In the genomic region with DNA sequence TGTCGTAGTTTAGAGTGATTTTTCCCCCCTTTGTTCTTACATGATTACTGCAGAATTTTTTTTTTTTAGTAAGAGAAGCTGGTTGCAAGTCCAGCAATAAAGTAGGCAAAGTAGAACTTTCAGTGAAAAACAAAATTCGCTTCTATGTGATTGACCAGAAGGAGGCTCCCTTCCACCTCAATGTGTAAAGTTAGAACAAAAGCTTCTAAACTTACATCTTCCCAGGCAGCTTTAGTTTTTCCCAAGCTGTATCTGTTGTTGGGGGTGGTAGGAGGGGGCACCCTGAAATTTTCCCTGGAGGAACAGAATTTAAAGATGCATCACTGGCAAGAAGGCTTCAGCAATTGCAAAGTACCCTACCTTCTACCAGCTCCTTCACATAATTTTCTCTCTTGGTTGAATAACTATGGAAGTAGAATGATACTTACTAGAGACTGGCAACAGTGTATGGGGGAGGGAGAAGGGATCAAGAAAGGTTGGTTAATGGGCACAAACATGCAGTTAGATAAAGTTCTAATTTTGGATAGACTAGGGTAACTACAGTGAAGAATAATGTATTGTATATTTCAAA, we compare ENCODE assay signal across 10 cellular contexts.
A peak's percentile ranks its signal among the peaks of the same experiment; 100 is the strongest.
DNase-seq lines count a peak whose midpoint lies in the region; ATAC-seq, FAIRE-seq and TF ChIP-seq lines count a peak whose summit lies in the region.
"Had no signal": no experiment of that assay in that cellular context is flagged by ENCODE, and none has a peak within 500 bp of the region (broad histone marks: within the 10 kb centered on the region; RNA-seq: fewer than 3 reads in every experiment).

No MANE protein-coding gene starts in this region.

- intact Hi-C loops in HCT116 (cut with micrococcal nuclease): loop anchor here (1.0 kb wide), 1 partner anchor 533 kb away; no protein-coding TSS in a partner anchor
- intact Hi-C loops in HepG2 (cut with micrococcal nuclease; ENCODE audit: unreplicated experiment): loop anchor here (1.0 kb wide), 1 partner anchor 533 kb away; no protein-coding TSS in a partner anchor
- intact Hi-C loops in naive thymus-derived CD4-positive, alpha-beta T cell (cut with micrococcal nuclease): no loop called here

- 0% methylated on average over 2 of the region's 2 CpGs for WGBS in HepG2 (ENCODE audit: low lambda C conversion rate)

- CTCF ChIA-PET in HCT116 (lab: Charles Lee) (interaction anchor here (0.8 to 2.6 kb wide), 7 partner anchors 9 to 772 kb away, joined by 3 to 33 read pairs (median 6); no protein-coding TSS in a partner anchor), HepG2 (lab: Yijun Ruan, JAX; ENCODE audit: low intra/inter-chr PET ratio, low total read pairs) (interaction anchor here (1.2 kb wide), 1 partner anchor 532 kb away, joined by 4 read pairs; no protein-coding TSS in a partner anchor)
- CTCF ChIA-PET in naive thymus-derived CD4-positive, alpha-beta T cell (lab: Charles Lee): no interaction called here

- H3K4me2 ChIP-seq in HCT116 (ENCODE audit: low read length): no peak overlapping the region
- H3K4me2 ChIP-seq in HepG2 (ENCODE audit: low read depth, low read length): no peak overlapping the region

- H3K9ac ChIP-seq in HCT116 (ENCODE audit: low read length) (no peak overlapping the region), HepG2 (ENCODE audit: insufficient read depth, low read depth, low read length) (no peak overlapping the region)

- POLR2A ChIA-PET in HCT116 (lab: Charles Lee) (no interaction called here), HepG2 (lab: Yijun Ruan, JAX) (no interaction called here)
- POLR2A ChIA-PET in naive thymus-derived CD4-positive, alpha-beta T cell (lab: Charles Lee): no interaction called here

- H4K20me1 ChIP-seq in HCT116 (ENCODE audit: insufficient read depth): no peaks in the 10 kb centered on the region
- no peaks in the 10 kb centered on the region for H4K20me1 ChIP-seq in HepG2 (ENCODE audit: insufficient read depth, low read length)

- H3K79me2 ChIP-seq in HCT116 (ENCODE audit: insufficient read depth, low read length) (no peaks in the 10 kb centered on the region), HepG2 (ENCODE audit: insufficient read depth, low read length) (no peaks in the 10 kb centered on the region)

- no peak overlapping the region for H3K27ac ChIP-seq in HCT116 (ENCODE audit: low read depth, low read length)
- no peak overlapping the region for H3K27ac ChIP-seq in HepG2 (ENCODE audit: extremely low read length, insufficient read depth, low read length)
- no peak overlapping the region for H3K27ac ChIP-seq in naive thymus-derived CD4-positive, alpha-beta T cell (ENCODE audit: low read depth, low read length)

- TF ChIP-seq POLR2A in HCT116 (IDR thresholded peaks at IDR 0.05; ENCODE audit: borderline replicate concordance, extremely low read depth, insufficient read depth, insufficient read length) (no peak), HepG2 (IDR thresholded peaks at IDR 0.05; ENCODE audit: insufficient read depth in 1 of 2, low read depth in 2 of 2, low read length in 2 of 2) (no peak)

- H3K4me3 ChIP-seq in AG09309 (ENCODE audit: control insufficient read depth, low read depth, low read length) (no peak overlapping the region), HCT116 (replicated peaks in 1 of 2; ENCODE audit: low read depth in 1 of 2, low read length in 2 of 2) (no peak overlapping the region), astrocyte of the spinal cord (ENCODE audit: low read depth, low read length) (no peak overlapping the region), HepG2 (replicated peaks in 1 of 3; ENCODE audit: insufficient read depth in 1 of 3, low read depth in 2 of 3, low read length in 3 of 3) (no peak overlapping the region)
- no peak overlapping the region for H3K4me3 ChIP-seq in naive thymus-derived CD4-positive, alpha-beta T cell (ENCODE audit: low read length)

- no peaks in the 10 kb centered on the region for H3K27me3 Mint-ChIP-seq in naive thymus-derived CD4-positive, alpha-beta T cell

- no peak for FAIRE-seq in HepG2 (lab: Jason Lieb, UNC)
- FAIRE-seq: TTC549 had no signal

- RAD21 ChIA-PET in HCT116 (lab: Charles Lee; ENCODE audit: low non-redundant PET in 1 of 2, low total read pairs in 2 of 2, uncharacterized antibody in 2 of 2, unreplicated experiment in 2 of 2): interaction anchor here in 1 of 2 experiments (1.0 kb wide), 1 partner anchor 533 kb away, joined by 4 read pairs; no protein-coding TSS in a partner anchor

- no peak for DNase-seq in AG09309 (ENCODE audit: low read depth)
- peak; percentile 22 for DNase-seq in HCT116 (ENCODE audit: low read depth, low spot score)
- DNase-seq in astrocyte of the spinal cord (ENCODE audit: low read depth, low spot score): peak; percentile 68
- peak; percentile 5 for DNase-seq in HepG2 (ENCODE audit: low spot score)
- no peak for DNase-seq in activated naive CD4-positive, alpha-beta T cell (lab: John Stamatoyannopoulos, UW)
- no peak for DNase-seq in naive thymus-derived CD4-positive, alpha-beta T cell
- DNase-seq: left cardiac atrium had no signal

- peak; percentile 32; the same call in 1 of the 2 replicates for ATAC-seq in HCT116
- ATAC-seq in HepG2: no peak
- no peak for ATAC-seq in naive thymus-derived CD4-positive, alpha-beta T cell
- ATAC-seq in GM19395 (IDR thresholded peaks at IDR 0.05; ENCODE audit: unreplicated experiment): no peak
- ATAC-seq in GM19452 (IDR thresholded peaks at IDR 0.05; ENCODE audit: unreplicated experiment): no peak

- H3K9me3 Mint-ChIP-seq in naive thymus-derived CD4-positive, alpha-beta T cell: peaks cover 0 to 7% (median 0%) of the 10 kb centered on the region in 11 donors

- BruUV-seq in HCT116 (replicated peaks; lab: Mats Ljungman, UMichigan): no TSS peak
- no TSS peak for BruUV-seq in HepG2 (replicated peaks; lab: Mats Ljungman, UMichigan)

- peak overlapping the region in 1 of 9 donors; percentile 43 for H3K27ac Mint-ChIP-seq in naive thymus-derived CD4-positive, alpha-beta T cell

- TF ChIP-seq RAD21 in HCT116 (IDR thresholded peaks at IDR 0.05; ENCODE audit: low read depth) (peak; percentile 65), HepG2 (CRISPR knock-in tag; IDR thresholded peaks at IDR 0.05) (no peak)

- TF ChIP-seq CTCF in AG09309 (IDR thresholded peaks at IDR 0.05; ENCODE audit: control insufficient read depth, insufficient read depth, low read depth, low read length, missing control alignments) (peak; percentile 59), HCT116 (IDR thresholded peaks at IDR 0.05 in 2 of 3, conservative IDR thresholded peaks at IDR 0.05 in 1 of 3; ENCODE audit: borderline replicate concordance in 1 of 3, insufficient read depth in 1 of 3, low read depth in 2 of 3, low read length in 2 of 3) (peak; percentile 50 to 58 (median 51); a peak in 5 of 6 replicates), astrocyte of the spinal cord (IDR thresholded peaks at IDR 0.05; ENCODE audit: low read depth, low read length) (peak; percentile 66), HepG2 (CRISPR knock-in tag; IDR thresholded peaks at IDR 0.05) (peak; percentile 52)

- H3K9me2 ChIP-seq in HCT116 (ENCODE audit: insufficient read depth): no peaks in the 10 kb centered on the region

- H3K4me3 Mint-ChIP-seq in naive thymus-derived CD4-positive, alpha-beta T cell: no peak overlapping the region

- no peaks in the 10 kb centered on the region for H3K36me3 Mint-ChIP-seq in naive thymus-derived CD4-positive, alpha-beta T cell

- no peaks in the 10 kb centered on the region for H3K36me3 ChIP-seq in HCT116 (ENCODE audit: control insufficient read depth in 1 of 2, insufficient read depth in 2 of 2, low read length in 2 of 2)
- no peaks in the 10 kb centered on the region for H3K36me3 ChIP-seq in HepG2 (replicated peaks in 1 of 2; ENCODE audit: control insufficient read depth in 1 of 2, insufficient read depth in 2 of 2, low read length in 2 of 2)
- no peaks in the 10 kb centered on the region for H3K36me3 ChIP-seq in naive thymus-derived CD4-positive, alpha-beta T cell (ENCODE audit: control insufficient read depth in 2 of 3, insufficient read depth in 3 of 3, low read length in 3 of 3)

- H2AFZ ChIP-seq in HCT116 (ENCODE audit: low read depth, low read length, poor library complexity, severe bottlenecking) (no peak overlapping the region), HepG2 (ENCODE audit: low read length) (no peak overlapping the region)

- H3K9me3 ChIP-seq in HCT116 (ENCODE audit: control insufficient read depth in 1 of 2, insufficient read depth in 1 of 2, low read depth in 1 of 2, low read length in 2 of 2) (no peaks in the 10 kb centered on the region), HepG2 (ENCODE audit: low read length) (no peaks in the 10 kb centered on the region)
- H3K9me3 ChIP-seq in naive thymus-derived CD4-positive, alpha-beta T cell (ENCODE audit: control insufficient read depth in 2 of 3, low read length in 3 of 3): no peaks in the 10 kb centered on the region

- H3K4me1 Mint-ChIP-seq in naive thymus-derived CD4-positive, alpha-beta T cell: no peaks in the 10 kb centered on the region

- H3K27me3 ChIP-seq in HCT116 (ENCODE audit: insufficient read depth, low read length) (no peaks in the 10 kb centered on the region), HepG2 (ENCODE audit: control insufficient read depth in 1 of 2, insufficient read depth in 2 of 2, low read length in 2 of 2) (no peaks in the 10 kb centered on the region)
- no peaks in the 10 kb centered on the region for H3K27me3 ChIP-seq in naive thymus-derived CD4-positive, alpha-beta T cell (ENCODE audit: control insufficient read depth in 2 of 2, insufficient read depth in 2 of 2, low read length in 2 of 2)

- in situ Hi-C loops in astrocyte of the spinal cord (cut with HindIII; ENCODE audit: low sequenced_read_pairs): no loop called here
- in situ Hi-C loops in HepG2 (cut with HindIII; ENCODE audit: extremely low pct_ligation_motif_present, low pct_unique_long_range_greater_than_20kb): loop anchor here (10.0 kb wide), 1 partner anchor 532 kb away; no protein-coding TSS in a partner anchor

- TF ChIP-seq EP300 in HepG2 (IDR thresholded peaks at IDR 0.05; ENCODE audit: low read depth in 2 of 2, low read length in 2 of 2): no peak
- TF ChIP-seq EP300 in HepG2 (CRISPR knock-in tag; IDR thresholded peaks at IDR 0.05; ENCODE audit: borderline replicate concordance): no peak

- H3K4me1 ChIP-seq in HCT116 (ENCODE audit: control insufficient read depth in 1 of 2, insufficient read depth in 2 of 2, low read length in 2 of 2) (no peaks in the 10 kb centered on the region), HepG2 (ENCODE audit: insufficient read depth, low read length) (no peaks in the 10 kb centered on the region)
- H3K4me1 ChIP-seq in naive thymus-derived CD4-positive, alpha-beta T cell (ENCODE audit: control insufficient read depth in 2 of 2, insufficient read depth in 2 of 2, low read length in 2 of 2): no peaks in the 10 kb centered on the region

TF ChIP-seq in HCT116, 20 proteins besides CTCF, POLR2A, EP300 and RAD21 (continues in another document):
- TF ChIP-seq SP1 (IDR thresholded peaks at IDR 0.05; ENCODE audit: low read depth) (no peak), CBX3 (IDR thresholded peaks at IDR 0.05; ENCODE audit: low read depth) (no peak), EGR1 (IDR thresholded peaks at IDR 0.05; ENCODE audit: low read depth) (no peak)

TF ChIP-seq in HepG2, 621 proteins besides CTCF, POLR2A, EP300 and RAD21 (continues in another document):
- TF ChIP-seq SMC3 (IDR thresholded peaks at IDR 0.05; ENCODE audit: low read length) (peak; percentile 17; the same call in 1 of the 2 replicates), NR2F1 (CRISPR knock-in tag; IDR thresholded peaks at IDR 0.05) (no peak)

Comparison
In these comparisons a context has a peak if more than half of its experiments do, and no peak if none do; other contexts are left out.
1. DNase-seq: peak in HCT116 (single experiment), astrocyte of the spinal cord (single experiment) and HepG2 (single experiment); none in AG09309 (single experiment), activated naive CD4-positive, alpha-beta T cell (0 of 4) and naive thymus-derived CD4-positive, alpha-beta T cell (0 of 9).
2. intact Hi-C loops: an anchor here in HCT116 (1.0 kb wide) and HepG2 (1.0 kb wide); none called in naive thymus-derived CD4-positive, alpha-beta T cell.
3. Peak in every context shown above with its lines, with median percentiles within 50 percentile points of each other: CTCF ChIP-seq.